26 cellular contexts compared by ENCODE assay signal in genomic region chr18:79708412-79708811, GRCh38. TPM values are rescaled to one million over a fixed set of nuclear protein-coding genes. Genes with fewer than 3 reads are reported as not detected.
DNase-seq lines count a peak whose midpoint lies in the region; ATAC-seq and TF ChIP-seq lines count a peak whose summit lies in the region.
"Had no signal": no experiment of that assay in that cellular context is flagged by ENCODE, and none has a peak within 500 bp of the region (broad histone marks: within the 10 kb centered on the region; RNA-seq: fewer than 3 reads in every experiment).

No MANE protein-coding gene starts in this region.

- no peak for ATAC-seq in stimulated activated naive CD8-positive, alpha-beta T cell treated with anti-CD3 and anti-CD28 coated beads, Interleukin-15, amount 100 ng/mL, for 72 hours
- ATAC-seq: HCT116, Right ventricle myocardium inferior had no signal

- POLR2A ChIA-PET in activated CD4-positive, alpha-beta memory T cell treated with anti-CD3 and anti-CD28 coated beads for 36 hours (lab: Charles Lee): no interaction called here
- POLR2A ChIA-PET in activated CD4-positive, alpha-beta memory T cell treated with anti-CD3 and anti-CD28 coated beads, Interleukin-2, amount 10 ng/mL, durations not matched to agents 7 days and 5 days (lab: Charles Lee): no interaction called here

- DNase-seq in activated CD4-positive, alpha-beta memory T cell treated with anti-CD3 and anti-CD28 coated beads for 36 hours: no peak
- no peak for DNase-seq in activated CD4-positive, alpha-beta memory T cell treated with anti-CD3 and anti-CD28 coated beads, Interleukin-2, amount 10 ng/mL, durations not matched to agents 7 days and 5 days
- DNase-seq in stimulated activated naive CD8-positive, alpha-beta T cell treated with anti-CD3 and anti-CD28 coated beads, Interleukin-15, amount 100 ng/mL, for 72 hours: no peak
- peak; percentile 9 for DNase-seq in pons (ENCODE audit: low spot score)
- no peak for DNase-seq in GM19238 (ENCODE audit: insufficient read length, low spot score)
- DNase-seq in WERI-Rb-1: no peak
- no peak for DNase-seq in NOMO-1 treated with dmso at 0.1 percent for 144 hours (lab: John Stamatoyannopoulos, UW; ENCODE audit: unreplicated experiment)
- DNase-seq: ACHN; Caco-2; CD4-positive, alpha-beta T cell; DMS 273 treated with DMSO at 0.1 percent for 48 hours; DND-41; GOT3; MG63; NCI-H1417; NCI-H1694 treated with DMSO at 0.1 percent for 48 hours; NCI-H2081 treated with DMSO at 0.1 percent for 48 hours; NCI-H2171 treated with DMSO at 0.1 percent for 48 hours; NCI-H446; NCI-H526; OCI-M1 had no signal

- H3K4me1 Mint-ChIP-seq in activated CD4-positive, alpha-beta memory T cell treated with anti-CD3 and anti-CD28 coated beads for 36 hours (ENCODE audit: low read depth): peaks cover 7% of the 10 kb centered on the region
- H3K4me1 Mint-ChIP-seq in activated CD4-positive, alpha-beta memory T cell treated with anti-CD3 and anti-CD28 coated beads, Interleukin-2, amount 10 ng/mL, durations not matched to agents 7 days and 5 days: peaks cover 3% of the 10 kb centered on the region
- H3K4me1 Mint-ChIP-seq in stimulated activated naive CD8-positive, alpha-beta T cell treated with anti-CD3 and anti-CD28 coated beads, Interleukin-15, Interleukin-2, amounts not matched to agents 100 ng/mL and 50 ng/mL, for 24 hours (ENCODE audit: low read depth): peaks cover 9% of the 10 kb centered on the region
- H3K4me1 Mint-ChIP-seq in stimulated activated naive CD8-positive, alpha-beta T cell treated with anti-CD3 and anti-CD28 coated beads, Interleukin-15, amount 100 ng/mL, for 72 hours: no peaks in the 10 kb centered on the region

- intact Hi-C loops in activated CD4-positive, alpha-beta memory T cell treated with anti-CD3 and anti-CD28 coated beads for 36 hours (cut with micrococcal nuclease): no loop called here

- no peaks in the 10 kb centered on the region for H3K27me3 ChIP-seq in WERI-Rb-1 (ENCODE audit: insufficient read depth, low read depth, severe bottlenecking)
- H3K27me3 ChIP-seq: BLaER1, MG63 had no signal

- CTCF ChIA-PET in activated CD4-positive, alpha-beta memory T cell treated with anti-CD3 and anti-CD28 coated beads for 36 hours (lab: Charles Lee): no interaction called here
- CTCF ChIA-PET in activated CD4-positive, alpha-beta memory T cell treated with anti-CD3 and anti-CD28 coated beads, Interleukin-2, amount 10 ng/mL, durations not matched to agents 7 days and 5 days (lab: Charles Lee): no interaction called here

- TF ChIP-seq CTCF in WERI-Rb-1 (IDR thresholded peaks at IDR 0.05; ENCODE audit: low read depth, low read length): no peak

- H3K36me3 Mint-ChIP-seq in activated CD4-positive, alpha-beta memory T cell treated with anti-CD3 and anti-CD28 coated beads for 36 hours: peaks cover 50% of the 10 kb centered on the region
- peaks cover 81% of the 10 kb centered on the region for H3K36me3 Mint-ChIP-seq in activated CD4-positive, alpha-beta memory T cell treated with anti-CD3 and anti-CD28 coated beads, Interleukin-2, amount 10 ng/mL, durations not matched to agents 7 days and 5 days (ENCODE audit: low read depth)
- H3K36me3 Mint-ChIP-seq in stimulated activated naive CD8-positive, alpha-beta T cell treated with anti-CD3 and anti-CD28 coated beads, Interleukin-15, Interleukin-2, amounts not matched to agents 100 ng/mL and 50 ng/mL, for 24 hours (ENCODE audit: low read depth): peaks cover 78% of the 10 kb centered on the region

- H3K9me3 ChIP-seq in WERI-Rb-1 (ENCODE audit: severe bottlenecking): no peaks in the 10 kb centered on the region
- H3K9me3 ChIP-seq: BLaER1, Caco-2, MG63 had no signal

- no peak overlapping the region for H3K4me3 Mint-ChIP-seq in activated CD4-positive, alpha-beta memory T cell treated with anti-CD3 and anti-CD28 coated beads for 36 hours
- no peak overlapping the region for H3K4me3 Mint-ChIP-seq in activated CD4-positive, alpha-beta memory T cell treated with anti-CD3 and anti-CD28 coated beads, Interleukin-2, amount 10 ng/mL, durations not matched to agents 7 days and 5 days
- no peak overlapping the region for H3K4me3 Mint-ChIP-seq in stimulated activated naive CD8-positive, alpha-beta T cell treated with anti-CD3 and anti-CD28 coated beads, Interleukin-15, Interleukin-2, amounts not matched to agents 100 ng/mL and 50 ng/mL, for 24 hours
- H3K4me3 Mint-ChIP-seq in stimulated activated naive CD8-positive, alpha-beta T cell treated with anti-CD3 and anti-CD28 coated beads, Interleukin-15, amount 100 ng/mL, for 72 hours: no peak overlapping the region
- H3K4me3 Mint-ChIP-seq: CD4-positive, alpha-beta T cell had no signal

- peak overlapping the region; percentile 65 for H3K27ac Mint-ChIP-seq in activated CD4-positive, alpha-beta memory T cell treated with anti-CD3 and anti-CD28 coated beads for 36 hours
- H3K27ac Mint-ChIP-seq in activated CD4-positive, alpha-beta memory T cell treated with anti-CD3 and anti-CD28 coated beads, Interleukin-2, amount 10 ng/mL, durations not matched to agents 7 days and 5 days: no peak overlapping the region
- H3K27ac Mint-ChIP-seq in stimulated activated naive CD8-positive, alpha-beta T cell treated with anti-CD3 and anti-CD28 coated beads, Interleukin-15, Interleukin-2, amounts not matched to agents 100 ng/mL and 50 ng/mL, for 24 hours: peak overlapping the region; percentile 13
- H3K27ac Mint-ChIP-seq in stimulated activated naive CD8-positive, alpha-beta T cell treated with anti-CD3 and anti-CD28 coated beads, Interleukin-15, amount 100 ng/mL, for 72 hours: no peak overlapping the region
- H3K27ac Mint-ChIP-seq: CD4-positive, alpha-beta T cell had no signal

- no peaks in the 10 kb centered on the region for H3K27me3 Mint-ChIP-seq in activated CD4-positive, alpha-beta memory T cell treated with anti-CD3 and anti-CD28 coated beads for 36 hours
- H3K27me3 Mint-ChIP-seq in activated CD4-positive, alpha-beta memory T cell treated with anti-CD3 and anti-CD28 coated beads, Interleukin-2, amount 10 ng/mL, durations not matched to agents 7 days and 5 days: no peaks in the 10 kb centered on the region
- no peaks in the 10 kb centered on the region for H3K27me3 Mint-ChIP-seq in stimulated activated naive CD8-positive, alpha-beta T cell treated with anti-CD3 and anti-CD28 coated beads, Interleukin-15, Interleukin-2, amounts not matched to agents 100 ng/mL and 50 ng/mL, for 24 hours
- no peaks in the 10 kb centered on the region for H3K27me3 Mint-ChIP-seq in stimulated activated naive CD8-positive, alpha-beta T cell treated with anti-CD3 and anti-CD28 coated beads, Interleukin-15, amount 100 ng/mL, for 72 hours
- H3K27me3 Mint-ChIP-seq: CD4-positive, alpha-beta T cell had no signal

- no peak overlapping the region for H3K27ac ChIP-seq in WERI-Rb-1
- H3K27ac ChIP-seq: 22Rv1, BLaER1 had no signal

- no peak overlapping the region for H3K4me3 ChIP-seq in WERI-Rb-1 (ENCODE audit: low read depth, low read length)
- H3K4me3 ChIP-seq: BLaER1, MG63 had no signal

- H3K9me3 Mint-ChIP-seq in activated CD4-positive, alpha-beta memory T cell treated with anti-CD3 and anti-CD28 coated beads for 36 hours: no peaks in the 10 kb centered on the region
- no peaks in the 10 kb centered on the region for H3K9me3 Mint-ChIP-seq in activated CD4-positive, alpha-beta memory T cell treated with anti-CD3 and anti-CD28 coated beads, Interleukin-2, amount 10 ng/mL, durations not matched to agents 7 days and 5 days
- H3K9me3 Mint-ChIP-seq in stimulated activated naive CD8-positive, alpha-beta T cell treated with anti-CD3 and anti-CD28 coated beads, Interleukin-15, Interleukin-2, amounts not matched to agents 100 ng/mL and 50 ng/mL, for 24 hours: no peaks in the 10 kb centered on the region
- no peaks in the 10 kb centered on the region for H3K9me3 Mint-ChIP-seq in stimulated activated naive CD8-positive, alpha-beta T cell treated with anti-CD3 and anti-CD28 coated beads, Interleukin-15, amount 100 ng/mL, for 72 hours
- H3K9me3 Mint-ChIP-seq: CD4-positive, alpha-beta T cell had no signal

- peaks cover 75% of the 10 kb centered on the region for H3K36me3 ChIP-seq in WERI-Rb-1
- H3K36me3 ChIP-seq: MG63 had no signal

RNA-seq across cellular contexts. Expression of gene CTDP1, which starts 28.8 kb away (rescaled TPM):
- 10 to 100 TPM; 35.4 to 36.0 TPM for total RNA-seq in activated CD4-positive, alpha-beta memory T cell treated with anti-CD3 and anti-CD28 coated beads for 36 hours
- 10 to 100 TPM; 34.8 to 38.0 TPM for total RNA-seq in activated CD4-positive, alpha-beta memory T cell treated with anti-CD3 and anti-CD28 coated beads, Interleukin-2, amount 10 ng/mL, durations not matched to agents 7 days and 5 days

Comparison
In these comparisons a context has a peak if more than half of its experiments do, and no peak if none do; other contexts are left out.
1. H3K27ac Mint-ChIP-seq: peak in activated CD4-positive, alpha-beta memory T cell treated with anti-CD3 and anti-CD28 coated beads for 36 hours (single experiment) and stimulated activated naive CD8-positive, alpha-beta T cell treated with anti-CD3 and anti-CD28 coated beads, Interleukin-15, Interleukin-2, amounts not matched to agents 100 ng/mL and 50 ng/mL, for 24 hours (single experiment); none in activated CD4-positive, alpha-beta memory T cell treated with anti-CD3 and anti-CD28 coated beads, Interleukin-2, amount 10 ng/mL, durations not matched to agents 7 days and 5 days (single experiment) and stimulated activated naive CD8-positive, alpha-beta T cell treated with anti-CD3 and anti-CD28 coated beads, Interleukin-15, amount 100 ng/mL, for 72 hours (0 of 2).